In genomic region chr1:151472852-151473731, GRCh38 we compare ENCODE assay signal across 8 cellular contexts. TPM values are rescaled to one million over a fixed set of nuclear protein-coding genes. Genes with fewer than 3 reads are reported as not detected.
DNase-seq lines count a peak whose midpoint lies in the region; ATAC-seq, FAIRE-seq and TF ChIP-seq lines count a peak whose summit lies in the region.

No MANE protein-coding gene starts in this region.

- peak; percentile 72 for FAIRE-seq in GM19239 (lab: Jason Lieb, UNC)

- peak overlapping the region; percentile 70 for H3K9ac ChIP-seq in skeletal muscle satellite cell (ENCODE audit: low read depth, low read length)

- no peaks in the 10 kb centered on the region for H3K4me1 ChIP-seq in skeletal muscle satellite cell (ENCODE audit: control insufficient read depth, insufficient read depth, low read length)

- peaks cover 1% of the 10 kb centered on the region for H3K36me3 Mint-ChIP-seq in central memory CD8-positive, alpha-beta T cell (ENCODE audit: insufficient read depth)

- peak overlapping the region; percentile 69 for H3K4me3 Mint-ChIP-seq in central memory CD8-positive, alpha-beta T cell

- peak overlapping the region; percentile 86 for H3K4me2 ChIP-seq in skeletal muscle satellite cell (ENCODE audit: low read length)

- H3K36me3 ChIP-seq in skeletal muscle satellite cell (ENCODE audit: insufficient read depth, low read length): no peaks in the 10 kb centered on the region

- in situ Hi-C loops in SK-MEL-5 (cut with HindIII; ENCODE audit: low pct_unique_long_range_greater_than_20kb, low sequenced_read_pairs): no loop called here

- no peak overlapping the region for H3K27ac Mint-ChIP-seq in central memory CD8-positive, alpha-beta T cell (ENCODE audit: low read depth)

- ATAC-seq in central memory CD8-positive, alpha-beta T cell (replicated peaks; ENCODE audit: extremely low read depth, poor library complexity, severe bottlenecking): no peak
- ATAC-seq in HG03354 (IDR thresholded peaks at IDR 0.05; ENCODE audit: poor library complexity, severe bottlenecking, unreplicated experiment) (no peak), GM18505 (IDR thresholded peaks at IDR 0.05; ENCODE audit: unreplicated experiment) (no peak)

- no peaks in the 10 kb centered on the region for H3K9me3 Mint-ChIP-seq in central memory CD8-positive, alpha-beta T cell

- TF ChIP-seq POLR2A in GM18505 (IDR thresholded peaks at IDR 0.05; ENCODE audit: borderline replicate concordance, extremely low read depth, insufficient read depth, insufficient read length): no peak

- DNase-seq in GM19239 (ENCODE audit: insufficient read length, low spot score) (no peak), SK-MEL-5 (ENCODE audit: low read depth, low spot score) (peak; percentile 48), inferior parietal cortex (ENCODE audit: extremely low spot score) (peak; percentile 39), T-helper 9 cell (no peak)
- no peak for DNase-seq in central memory CD8-positive, alpha-beta T cell (ENCODE audit: low spot score in 2 of 2)

- peaks cover 6% of the 10 kb centered on the region for H3K4me1 Mint-ChIP-seq in central memory CD8-positive, alpha-beta T cell

- H3K4me3 ChIP-seq in skeletal muscle satellite cell (ENCODE audit: low read length): peak overlapping the region; percentile 66

- no peaks in the 10 kb centered on the region for H3K9me3 ChIP-seq in skeletal muscle satellite cell (replicated peaks; ENCODE audit: low read length)

- no peaks in the 10 kb centered on the region for H3K27me3 ChIP-seq in skeletal muscle satellite cell (ENCODE audit: control insufficient read depth, insufficient read depth, low read length)

- peaks cover 11% of the 10 kb centered on the region for H3K27me3 Mint-ChIP-seq in central memory CD8-positive, alpha-beta T cell

RNA-seq across cellular contexts. Expression of gene POGZ, which starts 13.8 kb away (rescaled TPM):
- 25.3 and 25.5 TPM in 2 replicates for total RNA-seq in SK-MEL-5 (2014; rRNA removed; shearing (Covaris generic))
- 33.3 and 51.0 TPM in 2 replicates for polyA plus RNA-seq in SK-MEL-5 (2015; cell fraction: cytosol; rRNA removed)
- 239 and 241 TPM in 2 replicates for polyA plus RNA-seq in SK-MEL-5 (2015; cell fraction: nucleus; rRNA removed)
- total RNA-seq in skeletal muscle satellite cell (2012; rRNA removed): 14.4 and 15.7 TPM in 2 replicates

RNA-seq across cellular contexts. Expression of gene CGN, which starts 38.1 kb away (rescaled TPM):
- total RNA-seq in SK-MEL-5 (2014; rRNA removed; shearing (Covaris generic)): 1.9 and 2.7 TPM in 2 replicates
- 2.7 and 4.6 TPM in 2 replicates for polyA plus RNA-seq in SK-MEL-5 (2015; cell fraction: cytosol; rRNA removed)
- 7.7 and 21.2 TPM in 2 replicates for polyA plus RNA-seq in SK-MEL-5 (2015; cell fraction: nucleus; rRNA removed)
- total RNA-seq in skeletal muscle satellite cell (2012; rRNA removed): not detected in 2 replicates

Comparison
In these comparisons a context has a peak if more than half of its experiments do, and no peak if none do; other contexts are left out.
1. DNase-seq: peak in SK-MEL-5 (single experiment) and inferior parietal cortex (single experiment); none in GM19239 (single experiment), central memory CD8-positive, alpha-beta T cell (0 of 2) and T-helper 9 cell (single experiment).